In the genomic region with DNA sequence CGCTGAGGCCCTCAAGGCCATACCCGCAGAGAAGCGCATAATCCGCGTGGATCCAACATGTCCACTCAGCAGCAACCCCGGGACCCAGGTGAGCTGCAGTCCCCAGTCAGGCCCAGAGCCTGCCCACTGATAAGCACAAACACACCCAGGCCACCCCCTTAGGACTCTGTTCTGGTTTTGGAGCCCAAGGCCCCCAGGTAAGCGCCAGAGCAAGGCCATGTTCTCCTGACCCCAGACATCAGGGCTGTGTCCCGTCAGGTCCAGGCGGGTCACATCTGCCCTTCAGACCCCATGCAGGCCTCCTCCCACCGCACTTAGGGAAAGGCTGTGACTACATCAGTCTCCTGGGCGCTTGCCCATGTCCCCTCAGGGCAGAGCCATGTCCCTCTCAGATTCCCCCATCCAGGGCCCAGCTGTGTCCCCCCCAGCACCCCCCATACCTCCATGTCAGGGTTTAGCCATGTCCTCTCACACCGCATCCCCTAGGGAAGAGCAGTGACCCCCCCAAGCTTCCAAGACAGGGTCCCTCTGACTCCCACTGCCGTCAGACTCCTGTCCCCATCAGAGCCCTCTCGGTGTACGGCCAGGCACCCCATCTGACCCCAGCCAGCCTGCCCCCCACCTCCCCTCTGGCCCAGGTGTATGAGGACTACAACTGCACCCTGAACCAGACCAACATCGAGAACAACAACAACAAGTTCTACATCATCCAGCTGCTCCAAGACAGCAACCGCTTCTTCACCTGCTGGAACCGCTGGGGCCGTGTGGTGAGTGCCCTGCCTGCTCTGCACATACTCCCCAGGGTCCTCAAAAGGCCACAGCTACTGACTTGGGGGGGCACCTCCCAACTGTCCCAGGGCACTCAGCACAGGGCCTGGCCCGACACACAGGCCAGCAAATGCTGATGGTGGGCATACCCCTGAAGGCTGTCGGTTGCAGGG, we compare ENCODE assay signal across 12 cellular contexts. TPM values are rescaled to one million over a fixed set of nuclear protein-coding genes. Genes with fewer than 3 reads are reported as not detected.
DNase-seq lines count a peak whose midpoint lies in the region; ATAC-seq, FAIRE-seq and TF ChIP-seq lines count a peak whose summit lies in the region.
"Had no signal": no experiment of that assay in that cellular context is flagged by ENCODE, and none has a peak within 500 bp of the region (broad histone marks: within the 10 kb centered on the region; RNA-seq: fewer than 3 reads in every experiment).

No MANE protein-coding gene starts in this region.

- H3K36me3 ChIP-seq in Karpas-422 (ENCODE audit: insufficient read depth, low read length) = peaks cover 6% of the 10 kb centered on the region; the same call in 1 of the 2 replicates
- H3K36me3 ChIP-seq: ovary had no signal

- H3K9me2 ChIP-seq in Karpas-422 (replicated peaks; ENCODE audit: insufficient read depth, low read length) = no peaks in the 10 kb centered on the region

- FAIRE-seq in urothelium cell line (lab: Jason Lieb, UNC) = no peak
- FAIRE-seq: D721Med had no signal

- peak overlapping the region in 7 of 10 donors; percentile 14 to 98 (median 36) for H3K4me3 Mint-ChIP-seq in naive thymus-derived CD8-positive, alpha-beta T cell

- peaks cover 0 to 6% (median 3%) of the 10 kb centered on the region in 3 donors for H3K36me3 Mint-ChIP-seq in naive thymus-derived CD8-positive, alpha-beta T cell
- H3K36me3 Mint-ChIP-seq: brain had no signal

- POLR2A ChIA-PET in naive thymus-derived CD8-positive, alpha-beta T cell (lab: Charles Lee) = interaction anchor here (1.0 to 3.7 kb wide), 6 partner anchors 15 to 58 kb away, joined by 3 to 42 read pairs (median 6); a partner anchor contains a TSS

- DNase-seq in 8988T (peak; percentile 13), Karpas-422 (no peak), coronary artery (ENCODE audit: low spot score) (peak; percentile 69), NCI-H2029 (lab: John Stamatoyannopoulos, UW) (no peak), germinal center (ENCODE audit: low spot score) (no peak), urothelium cell line (ENCODE audit: low spot score) (no peak)
- no peak for DNase-seq in naive thymus-derived CD8-positive, alpha-beta T cell
- DNase-seq: NCI-H345 had no signal

- peaks cover 29% of the 10 kb centered on the region for H3K79me2 ChIP-seq in Karpas-422 (ENCODE audit: low read length)

- H3K9me3 ChIP-seq in Karpas-422 (ENCODE audit: low read length) = no peaks in the 10 kb centered on the region
- H3K9me3 ChIP-seq: ovary had no signal

- peak overlapping the region in 6 of 10 donors; percentile 19 to 94 (median 77) for H3K27ac Mint-ChIP-seq in naive thymus-derived CD8-positive, alpha-beta T cell

- H3K4me1 ChIP-seq in Karpas-422 (ENCODE audit: low read length) = peaks cover 29% of the 10 kb centered on the region

- no peaks in the 10 kb centered on the region for H3K27me3 Mint-ChIP-seq in naive thymus-derived CD8-positive, alpha-beta T cell

- H3K9me3 Mint-ChIP-seq in naive thymus-derived CD8-positive, alpha-beta T cell = no peaks in the 10 kb centered on the region
- H3K9me3 Mint-ChIP-seq: brain had no signal

- no peak for TF ChIP-seq CTCF in coronary artery (IDR thresholded peaks at IDR 0.05)

- no peak for ATAC-seq in naive thymus-derived CD8-positive, alpha-beta T cell
- no peak for ATAC-seq in GM18867 (IDR thresholded peaks at IDR 0.05; ENCODE audit: unreplicated experiment)

- peak overlapping the region; percentile 97 for H3K9ac ChIP-seq in Karpas-422 (ENCODE audit: low read length)

- H3K4me2 ChIP-seq in Karpas-422 (ENCODE audit: low read depth, low read length, poor library complexity, severe bottlenecking) = peak overlapping the region; percentile 99

- H3K4me3 ChIP-seq in Karpas-422 (ENCODE audit: low read length) (peak overlapping the region; percentile 85; the same call in 1 of the 2 replicates), coronary artery (peak overlapping the region; percentile 73)

- no peaks in the 10 kb centered on the region for H3K27me3 ChIP-seq in Karpas-422 (ENCODE audit: low read length)
- H3K27me3 ChIP-seq: ovary had no signal

- H3K27ac ChIP-seq in Karpas-422 (ENCODE audit: low read length) (no peak overlapping the region), coronary artery (peak overlapping the region; percentile 95 to 97)

- H3K4me1 Mint-ChIP-seq in naive thymus-derived CD8-positive, alpha-beta T cell = peaks cover 16 to 39% (median 36%) of the 10 kb centered on the region in 4 donors

- H2AFZ ChIP-seq in Karpas-422 (ENCODE audit: low read length) = no peak overlapping the region

- peaks cover 9% of the 10 kb centered on the region; the same call in 1 of the 2 replicates for H4K20me1 ChIP-seq in Karpas-422 (ENCODE audit: insufficient read depth, low read depth, low read length)

RNA-seq across cellular contexts. Expression of a gene that starts 1.6 kb away (rescaled TPM):
- 29.1 and 43.5 TPM in 2 replicates for total RNA-seq in Karpas-422 (2014; rRNA removed; shearing (Covaris generic); ENCODE audit: low replicate concordance)
- total RNA-seq in naive thymus-derived CD8-positive, alpha-beta T cell = 10 to 100 TPM in 1 of 2 experiments, 1 to 10 TPM in 1; 9.7 to 11.7 TPM
- polyA plus RNA-seq in naive thymus-derived CD8-positive, alpha-beta T cell = 1 to 10 TPM; 4.6 to 9.0 (median 5.5) TPM

RNA-seq across cellular contexts. Expression of a gene that starts 2.0 kb away (rescaled TPM):
- total RNA-seq in Karpas-422 (2014; rRNA removed; shearing (Covaris generic); ENCODE audit: low replicate concordance) = 15.1 and 39.8 TPM in 2 replicates
- total RNA-seq in naive thymus-derived CD8-positive, alpha-beta T cell = 10 to 100 TPM; 15.9 to 16.5 TPM
- polyA plus RNA-seq in naive thymus-derived CD8-positive, alpha-beta T cell = 10 to 100 TPM; 18.1 to 29.6 (median 19.6) TPM

RNA-seq across cellular contexts. Expression of a gene that starts 11.5 kb away (rescaled TPM):
- not detected in 2 replicates for total RNA-seq in Karpas-422 (2014; rRNA removed; shearing (Covaris generic); ENCODE audit: low replicate concordance)
- not detected for total RNA-seq in naive thymus-derived CD8-positive, alpha-beta T cell
- polyA plus RNA-seq in naive thymus-derived CD8-positive, alpha-beta T cell = not detected

RNA-seq across cellular contexts. Expression of a gene that starts 23.5 kb away (rescaled TPM):
- 16.9 and 17.9 TPM in 2 replicates for total RNA-seq in Karpas-422 (2014; rRNA removed; shearing (Covaris generic); ENCODE audit: low replicate concordance)
- total RNA-seq in naive thymus-derived CD8-positive, alpha-beta T cell = 1 to 10 TPM; 8.3 to 9.4 TPM
- 10 to 100 TPM in 1 of 3 donors, 1 to 10 TPM in 2; 2.4 to 10.9 (median 5.3) TPM for polyA plus RNA-seq in naive thymus-derived CD8-positive, alpha-beta T cell

RNA-seq across cellular contexts. Expression of a gene that starts 30.1 kb away (rescaled TPM):
- total RNA-seq in Karpas-422 (2014; rRNA removed; shearing (Covaris generic); ENCODE audit: low replicate concordance) = 104 and 118 TPM in 2 replicates
- total RNA-seq in naive thymus-derived CD8-positive, alpha-beta T cell = 10 to 100 TPM; 56.4 to 60.4 TPM
- 10 to 100 TPM; 69.3 to 84.6 (median 73.2) TPM for polyA plus RNA-seq in naive thymus-derived CD8-positive, alpha-beta T cell

Comparison
In these comparisons a context has a peak if more than half of its experiments do, and no peak if none do; other contexts are left out.
1. DNase-seq: peak in 8988T (single experiment) and coronary artery (single experiment); none in Karpas-422 (single experiment), naive thymus-derived CD8-positive, alpha-beta T cell (0 of 10), NCI-H2029 (single experiment), germinal center (single experiment) and urothelium cell line (single experiment).